19 cellular contexts compared by ENCODE assay signal in genomic region chr15:73957276-73957675, GRCh38. TPM values are rescaled to one million over a fixed set of nuclear protein-coding genes. Genes with fewer than 3 reads are reported as not detected.
DNase-seq lines count a peak whose midpoint lies in the region; ATAC-seq and TF ChIP-seq lines count a peak whose summit lies in the region.
"Had no signal": no experiment of that assay in that cellular context is flagged by ENCODE, and none has a peak within 500 bp of the region (broad histone marks: within the 10 kb centered on the region; RNA-seq: fewer than 3 reads in every experiment).

No MANE protein-coding gene starts in this region.

- no peaks in the 10 kb centered on the region for H3K9me3 ChIP-seq in CD4-positive, alpha-beta memory T cell (ENCODE audit: control insufficient read depth in 1 of 2, low read length in 2 of 2)
- no peaks in the 10 kb centered on the region for H3K9me3 ChIP-seq in ascending aorta
- H3K9me3 ChIP-seq: psoas muscle, upper lobe of left lung had no signal

- CTCF ChIA-PET in CD4-positive, alpha-beta memory T cell (lab: Charles Lee; ENCODE audit: partially characterized antibody): interaction anchor here (0.7 to 6.5 kb wide), 5 partner anchors 9 to 35 kb away, joined by 3 to 57 read pairs (median 4); no protein-coding TSS in a partner anchor

- H3K36me3 ChIP-seq in CD4-positive, alpha-beta memory T cell (ENCODE audit: insufficient read depth, low read length): no peaks in the 10 kb centered on the region
- peaks cover 0 to 5% of the 10 kb centered on the region in 2 donors for H3K36me3 ChIP-seq in ascending aorta
- H3K36me3 ChIP-seq: upper lobe of left lung had no signal

- intact Hi-C loops in CD4-positive, alpha-beta memory T cell (cut with micrococcal nuclease): no loop called here
- intact Hi-C loops in ascending aorta (cut with DNase I): loop anchor here (10.0 kb wide), 1 partner anchor 358 kb away; no protein-coding TSS in a partner anchor

- H3K27me3 Mint-ChIP-seq in CD4-positive, alpha-beta memory T cell: no peaks in the 10 kb centered on the region
- H3K27me3 Mint-ChIP-seq in HFFc6 (ENCODE audit: insufficient read depth) (peaks cover 12% of the 10 kb centered on the region), osteocyte (ENCODE audit: unreplicated experiment) (no peaks in the 10 kb centered on the region)
- H3K27me3 Mint-ChIP-seq in stimulated activated naive B cell treated with anti-CD40 and anti-IgM and Interleukin-4, amounts not matched to agents 10 μg/mL and 1 μg/mL and 100 μg/mL, for 72 hours: peaks cover 24 to 41% of the 10 kb centered on the region in 2 donors
- H3K27me3 Mint-ChIP-seq: activated CD8-positive, alpha-beta T cell treated with anti-CD3 and anti-CD28 coated beads for 36 hours had no signal

- no peak overlapping the region for H3K4me3 ChIP-seq in CD4-positive, alpha-beta memory T cell (ENCODE audit: low read length in 2 of 2)
- no peak overlapping the region for H3K4me3 ChIP-seq in ascending aorta
- H3K4me3 ChIP-seq: psoas muscle, upper lobe of left lung had no signal

- no peak for ATAC-seq in stimulated activated naive B cell treated with anti-CD40 and anti-IgM and Interleukin-4, amounts not matched to agents 10 μg/mL and 1 μg/mL and 100 μg/mL, for 72 hours (replicated peaks)
- ATAC-seq in HG03025 (IDR thresholded peaks at IDR 0.05; ENCODE audit: low FRiP score, unreplicated experiment): no peak
- ATAC-seq: activated CD8-positive, alpha-beta T cell treated with anti-CD3 and anti-CD28 coated beads for 36 hours had no signal

- TF ChIP-seq CTCF in HFFc6 (IDR thresholded peaks at IDR 0.05) (no peak), ascending aorta (IDR thresholded peaks at IDR 0.05) (no peak), osteocyte (IDR thresholded peaks at IDR 0.05) (no peak)

- DNase-seq in CD4-positive, alpha-beta memory T cell: no peak
- DNase-seq in HFFc6 (no peak), ascending aorta (ENCODE audit: low spot score in 2 of 2) (peak in 1 of 2 donors; percentile 60), osteocyte (ENCODE audit: extremely low spot score, unreplicated experiment) (no peak), GF-D8 (lab: John Stamatoyannopoulos, UW) (no peak)
- no peak for DNase-seq in stimulated activated naive B cell treated with anti-CD40 and anti-IgM and Interleukin-4, amounts not matched to agents 10 μg/mL and 1 μg/mL and 100 μg/mL, for 72 hours
- DNase-seq: activated CD8-positive, alpha-beta T cell treated with anti-CD3 and anti-CD28 coated beads for 36 hours; activated gamma-delta T cell; C1 segment of cervical spinal cord; effector memory CD4-positive, alpha-beta T cell; NCI-H1694; NCI-H510A; OCI-M1; stimulated activated CD4-positive, alpha-beta T cell treated with anti-CD3 and anti-CD28 coated beads, Interleukin-2, amount 100 ng/mL, for 24 hours; stimulated activated CD8-positive, alpha-beta memory T cell treated with anti-CD3 and anti-CD28 coated beads, Interleukin-4, amount 100 ng/mL, for 48 hours had no signal

- no peaks in the 10 kb centered on the region for H3K27me3 ChIP-seq in CD4-positive, alpha-beta memory T cell (ENCODE audit: insufficient read depth, low read length)
- H3K27me3 ChIP-seq in ascending aorta: no peaks in the 10 kb centered on the region
- H3K27me3 ChIP-seq: upper lobe of left lung had no signal

- H3K4me1 Mint-ChIP-seq in CD4-positive, alpha-beta memory T cell: peaks cover 18 to 40% (median 31%) of the 10 kb centered on the region in 4 donors
- H3K4me1 Mint-ChIP-seq in HFFc6 (ENCODE audit: low read depth): peaks cover 54% of the 10 kb centered on the region
- peaks cover 57% of the 10 kb centered on the region for H3K4me1 Mint-ChIP-seq in osteocyte (ENCODE audit: unreplicated experiment)
- H3K4me1 Mint-ChIP-seq in stimulated activated naive B cell treated with anti-CD40 and anti-IgM and Interleukin-4, amounts not matched to agents 10 μg/mL and 1 μg/mL and 100 μg/mL, for 72 hours: peaks cover 9 to 10% of the 10 kb centered on the region in 2 donors

- H3K27ac Mint-ChIP-seq in CD4-positive, alpha-beta memory T cell: peak overlapping the region in 5 of 7 donors; percentile 43 to 77 (median 65)
- H3K27ac Mint-ChIP-seq in HFFc6 (peak overlapping the region; percentile 87), osteocyte (ENCODE audit: unreplicated experiment) (peak overlapping the region; percentile 17)
- H3K27ac Mint-ChIP-seq in stimulated activated naive B cell treated with anti-CD40 and anti-IgM and Interleukin-4, amounts not matched to agents 10 μg/mL and 1 μg/mL and 100 μg/mL, for 72 hours: no peak overlapping the region
- H3K27ac Mint-ChIP-seq: activated CD8-positive, alpha-beta T cell treated with anti-CD3 and anti-CD28 coated beads for 36 hours had no signal

- H3K9me3 Mint-ChIP-seq in CD4-positive, alpha-beta memory T cell: no peaks in the 10 kb centered on the region
- H3K9me3 Mint-ChIP-seq in HFFc6 (no peaks in the 10 kb centered on the region), osteocyte (ENCODE audit: unreplicated experiment) (no peaks in the 10 kb centered on the region)
- no peaks in the 10 kb centered on the region for H3K9me3 Mint-ChIP-seq in stimulated activated naive B cell treated with anti-CD40 and anti-IgM and Interleukin-4, amounts not matched to agents 10 μg/mL and 1 μg/mL and 100 μg/mL, for 72 hours
- H3K9me3 Mint-ChIP-seq: activated CD8-positive, alpha-beta T cell treated with anti-CD3 and anti-CD28 coated beads for 36 hours had no signal

- H3K36me3 Mint-ChIP-seq in CD4-positive, alpha-beta memory T cell: no peaks in the 10 kb centered on the region
- H3K36me3 Mint-ChIP-seq in HFFc6 (ENCODE audit: low read depth): peaks cover 7% of the 10 kb centered on the region; the same call in 1 of the 2 replicates
- peaks cover 8% of the 10 kb centered on the region for H3K36me3 Mint-ChIP-seq in osteocyte (ENCODE audit: unreplicated experiment)
- H3K36me3 Mint-ChIP-seq in stimulated activated naive B cell treated with anti-CD40 and anti-IgM and Interleukin-4, amounts not matched to agents 10 μg/mL and 1 μg/mL and 100 μg/mL, for 72 hours: no peaks in the 10 kb centered on the region
- H3K36me3 Mint-ChIP-seq: brain had no signal

- POLR2A ChIA-PET in CD4-positive, alpha-beta memory T cell (lab: Charles Lee; ENCODE audit: partially characterized antibody): interaction anchor here (0.8 to 1.2 kb wide), 2 partner anchors 11 to 30 kb away, joined by 3 read pairs; no protein-coding TSS in a partner anchor

- H3K4me1 ChIP-seq in CD4-positive, alpha-beta memory T cell (ENCODE audit: insufficient read depth, low read length): peaks cover 26% of the 10 kb centered on the region
- H3K4me1 ChIP-seq in ascending aorta: peaks cover 7 to 33% of the 10 kb centered on the region in 2 donors
- H3K4me1 ChIP-seq: psoas muscle had no signal

- H3K27ac ChIP-seq in CD4-positive, alpha-beta memory T cell (ENCODE audit: low read depth, low read length): no peak overlapping the region
- H3K27ac ChIP-seq in ascending aorta: peak overlapping the region; percentile 24 to 68
- H3K27ac ChIP-seq: psoas muscle, upper lobe of left lung had no signal

- H3K4me3 Mint-ChIP-seq in CD4-positive, alpha-beta memory T cell: no peak overlapping the region
- H3K4me3 Mint-ChIP-seq in HFFc6 (peak overlapping the region; percentile 70; the same call in 1 of the 2 replicates), osteocyte (ENCODE audit: unreplicated experiment) (no peak overlapping the region)
- no peak overlapping the region for H3K4me3 Mint-ChIP-seq in stimulated activated naive B cell treated with anti-CD40 and anti-IgM and Interleukin-4, amounts not matched to agents 10 μg/mL and 1 μg/mL and 100 μg/mL, for 72 hours
- H3K4me3 Mint-ChIP-seq: activated CD8-positive, alpha-beta T cell treated with anti-CD3 and anti-CD28 coated beads for 36 hours; brain had no signal

RNA-seq across cellular contexts. Expression of gene LOXL1, which starts 31.0 kb away (rescaled TPM):
- 1 to 10 TPM; 1.6 to 2.1 TPM for total RNA-seq in CD4-positive, alpha-beta memory T cell
- 10 to 100 TPM in 1 of 2 donors, 1 to 10 TPM in 1; 6.4 to 13.1 TPM for polyA plus RNA-seq in CD4-positive, alpha-beta memory T cell
- 100 to 1,000 TPM; 235 to 309 (median 288) TPM for total RNA-seq in HFFc6 (2021; fragmentation: NEBNext Ultra II Directional; extraction: Animal tissue kit (Norgen Biotek cat#: 25700))
- total RNA-seq in ascending aorta (260 TPM), osteocyte (398 and 417 TPM in 2 replicates)

RNA-seq across cellular contexts. Expression of gene STOML1, which starts 34.8 kb away (rescaled TPM):
- total RNA-seq in CD4-positive, alpha-beta memory T cell: 10 to 100 TPM; 10.8 to 11.1 TPM
- 1 to 10 TPM; 8.1 to 8.7 TPM for polyA plus RNA-seq in CD4-positive, alpha-beta memory T cell
- total RNA-seq in HFFc6 (2021; fragmentation: NEBNext Ultra II Directional; extraction: Animal tissue kit (Norgen Biotek cat#: 25700)): 10 to 100 TPM; 21.4 to 30.6 (median 24.7) TPM
- total RNA-seq in ascending aorta: 15.3 TPM
- total RNA-seq in osteocyte: 17.1 and 18.3 TPM in 2 replicates

RNA-seq across cellular contexts. Expression of gene PML, which starts 37.2 kb away (rescaled TPM):
- total RNA-seq in CD4-positive, alpha-beta memory T cell: 10 to 100 TPM; 61.5 to 66.6 TPM
- 10 to 100 TPM in 1 of 2 donors, 1 to 10 TPM in 1; 9.6 to 33.2 TPM for polyA plus RNA-seq in CD4-positive, alpha-beta memory T cell
- 10 to 100 TPM; 45.2 to 51.8 (median 47.5) TPM for total RNA-seq in HFFc6 (2021; fragmentation: NEBNext Ultra II Directional; extraction: Animal tissue kit (Norgen Biotek cat#: 25700))
- total RNA-seq in ascending aorta: 227 TPM
- 60.6 and 63.1 TPM in 2 replicates for total RNA-seq in osteocyte

Comparison
In these comparisons a context has a peak if more than half of its experiments do, and no peak if none do; other contexts are left out.
1. RNA of gene LOXL1, which starts 31.0 kb away (total RNA-seq): 398 to 417 TPM in osteocyte, 235 to 309 TPM in HFFc6 and 260 TPM in ascending aorta (single experiment); 1.6 to 2.1 TPM in CD4-positive, alpha-beta memory T cell; every median in the first group is over 10 times any median in the second.